9 cellular contexts compared by ENCODE assay signal in genomic region chr3:114155370-114155821, GRCh38. TPM values are rescaled to one million over a fixed set of nuclear protein-coding genes. Genes with fewer than 3 reads are reported as not detected.
DNase-seq lines count a peak whose midpoint lies in the region; TF ChIP-seq lines count a peak whose summit lies in the region.
"Had no signal": no experiment of that assay in that cellular context is flagged by ENCODE, and none has a peak within 500 bp of the region (broad histone marks: within the 10 kb centered on the region; RNA-seq: fewer than 3 reads in every experiment).

No MANE protein-coding gene starts in this region.

- H3K27me3 ChIP-seq in MG63, result peaks cover 2% of the 10 kb centered on the region; the same call in 1 of the 2 replicates

- H3K36me3 ChIP-seq in MG63, result no peaks in the 10 kb centered on the region

- no peaks in the 10 kb centered on the region for H3K9me3 ChIP-seq in MG63

- peak; percentile 55 for DNase-seq in GM12865 (ENCODE audit: low read depth)
- peak; percentile 28 for DNase-seq in MG63
- peak; percentile 3 for DNase-seq in activated T-cell treated with anti-CD3 and anti-CD28 coated beads for 48 hours (ENCODE audit: low read depth)
- peak; percentile 49 for DNase-seq in iPS-NIHi11 (ENCODE audit: low spot score)
- no peak for DNase-seq in OCI-M2 (lab: John Stamatoyannopoulos, UW; ENCODE audit: unreplicated experiment)
- DNase-seq in DMS79 treated with DMSO at 0.1 percent for 48 hours (lab: John Stamatoyannopoulos, UW), result no peak
- no peak for DNase-seq in NK-92 (lab: John Stamatoyannopoulos, UW; ENCODE audit: unreplicated experiment)
- DNase-seq in C1 segment of cervical spinal cord (lab: John Stamatoyannopoulos, UW), result no peak
- DNase-seq: activated B cell treated with CpG ODN at 0.5 μM for 24 hours had no signal

- no peak overlapping the region for H3K4me3 ChIP-seq in GM12865 (ENCODE audit: low read depth, low read length)
- H3K4me3 ChIP-seq in MG63, result no peak overlapping the region

- peak; percentile 54 for TF ChIP-seq CTCF in GM12865 (IDR thresholded peaks at IDR 0.05; ENCODE audit: insufficient read depth, low read depth, low read length, missing control alignments)

RNA-seq across cellular contexts. Expression of gene DRD3, which starts 23.5 kb away (rescaled TPM):
- not detected in 2 replicates for total RNA-seq in MG63 (2014; rRNA removed; shearing (Covaris generic); ENCODE audit: low replicate concordance)
- total RNA-seq: activated B cell treated with CpG ODN at 0.5 μM for 24 hours had no signal

Comparison
In these comparisons a context has a peak if more than half of its experiments do, and no peak if none do; other contexts are left out.
1. DNase-seq: peak in GM12865 (single experiment), MG63 (single experiment), activated T-cell treated with anti-CD3 and anti-CD28 coated beads for 48 hours (single experiment) and iPS-NIHi11 (single experiment); none in OCI-M2 (single experiment), DMS79 treated with DMSO at 0.1 percent for 48 hours (single experiment), NK-92 (single experiment) and C1 segment of cervical spinal cord (0 of 14).